ENCODE assay signal across 6 cellular contexts in genomic region chr16:50416388-50416787, GRCh38.
"Had no signal": no experiment of that assay in that cellular context is flagged by ENCODE, and none has a peak within 500 bp of the region (broad histone marks: within the 10 kb centered on the region; RNA-seq: fewer than 3 reads in every experiment).

No MANE protein-coding gene starts in this region.

- ATAC-seq: HCT116 had no signal

- H3K27ac ChIP-seq: HL-60 had no signal

- H3K4me3 ChIP-seq: HAP-1 had no signal

- H3K4me1 ChIP-seq: HAP-1 had no signal

- DNase-seq: GOT3, H7, KG1 had no signal

- H3K36me3 ChIP-seq: HAP-1 had no signal
